1 cellular context compared by ENCODE assay signal in genomic region chr1:39817091-39817932, GRCh38.
TF ChIP-seq lines count a peak whose summit lies in the region.
"Not testable (repeated sequence)": the region's sequence is repeated elsewhere in the genome, so short reads cannot be mapped to it uniquely, and the experiment has no call there.

No MANE protein-coding gene starts in this region.

TF ChIP-seq in K562, 482 proteins besides CTCF, POLR2A, EP300 and RAD21 (continues in another document):
- TF ChIP-seq ZBTB33 (CRISPR knock-in tag; IDR thresholded peaks at IDR 0.05) (0 out of 2 replicates have a peak, but pooled peaks have one; percentile 8), RBFOX2 (IDR thresholded peaks at IDR 0.05; ENCODE audit: low read depth, low read length) (peak; percentile 53), MITF (IDR thresholded peaks at IDR 0.05) (0 out of 2 replicates have a peak, but pooled peaks have one; percentile 16), FOXK1 (CRISPR knock-in tag; IDR thresholded peaks at IDR 0.05; ENCODE audit: borderline replicate concordance) (0 out of 2 replicates have a peak, but pooled peaks have one; percentile 38), MYC (IDR thresholded peaks at IDR 0.05; ENCODE audit: low read depth, low read length) (peak; percentile 63), TFE3 (CRISPR knock-in tag; IDR thresholded peaks at IDR 0.05) (peak; percentile 79), CTBP1 (IDR thresholded peaks at IDR 0.05; ENCODE audit: borderline replicate concordance) (0 out of 2 replicates have a peak, but pooled peaks have one; percentile 3), TBP (optimal IDR thresholded peaks at IDR 0.05; ENCODE audit: low read depth, low read length) (peak; percentile 18), ADNP (tag; IDR thresholded peaks at IDR 0.05) (0 out of 2 replicates have a peak, but pooled peaks have one; percentile 28), PHF8 (IDR thresholded peaks at IDR 0.05; ENCODE audit: borderline replicate concordance, low read length) (peak; percentile 17; the same call in 1 of the 2 replicates), AFF4 (CRISPR knock-in tag; IDR thresholded peaks at IDR 0.05) (0 out of 2 replicates have a peak, but pooled peaks have one; percentile 46), TOE1 (IDR thresholded peaks at IDR 0.05; ENCODE audit: borderline replicate concordance) (peak; percentile 83; the same call in 1 of the 2 replicates), ZNF766 (CRISPR knock-in tag; conservative IDR thresholded peaks at IDR 0.05) (peak; percentile 64; the same call in 1 of the 2 replicates), HMBOX1 (IDR thresholded peaks at IDR 0.05) (0 out of 2 replicates have a peak, but pooled peaks have one; percentile 3), L3MBTL2 (IDR thresholded peaks at IDR 0.05) (peak; percentile 89), CBFA2T2 (conservative IDR thresholded peaks at IDR 0.05) (0 out of 2 replicates have a peak, but pooled peaks have one; percentile 20), ELF1 (tag; IDR thresholded peaks at IDR 0.05) (peak; percentile 76), ZNF121 (CRISPR knock-in tag; conservative IDR thresholded peaks at IDR 0.05) (peak; percentile 98), CEBPB (tag; IDR thresholded peaks at IDR 0.05) (peak; percentile 32; the same call in 1 of the 2 replicates), ZNF175 (CRISPR knock-in tag; IDR thresholded peaks at IDR 0.05; ENCODE audit: low read depth) (peak; percentile 75), ETV1 (tag; conservative IDR thresholded peaks at IDR 0.05; ENCODE audit: low read depth) (peak; percentile 51; the same call in 1 of the 2 replicates), ARID4B (CRISPR knock-in tag; IDR thresholded peaks at IDR 0.05) (peak; percentile 74), PRDM10 (IDR thresholded peaks at IDR 0.05; ENCODE audit: partially characterized antibody) (peak; percentile 92), ZBTB11 (CRISPR knock-in tag; IDR thresholded peaks at IDR 0.05) (0 out of 6 replicates have a peak, but pooled peaks of 1 of the 3 experiments have one; percentile 48), RAD51 (IDR thresholded peaks at IDR 0.05; ENCODE audit: borderline replicate concordance, low read depth) (peak; percentile 79), E2F3 (CRISPR knock-in tag; IDR thresholded peaks at IDR 0.05) (0 out of 2 replicates have a peak, but pooled peaks have one; percentile 26), ZNF589 (CRISPR knock-in tag; IDR thresholded peaks at IDR 0.05; ENCODE audit: low read depth) (peak; percentile 60; the same call in 1 of the 2 replicates), ZFX (CRISPR knock-in tag; IDR thresholded peaks at IDR 0.05) (peak; percentile 28; the same call in 1 of the 2 replicates), FOSL1 (tag; conservative IDR thresholded peaks at IDR 0.05) (peak; percentile 64; the same call in 1 of the 2 replicates)
- not testable (repeated sequence) for TF ChIP-seq MYC, TOE1 (CRISPR knock-in tag; IDR thresholded peaks at IDR 0.05; ENCODE audit: borderline replicate concordance, low read depth)
